ENCODE assay signal across 19 cellular contexts in genomic region chr10:25048463-25048862, GRCh38. TPM values are rescaled to one million over a fixed set of nuclear protein-coding genes. Genes with fewer than 3 reads are reported as not detected.
"Had no signal": no experiment of that assay in that cellular context is flagged by ENCODE, and none has a peak within 500 bp of the region (broad histone marks: within the 10 kb centered on the region; RNA-seq: fewer than 3 reads in every experiment).

No MANE protein-coding gene starts in this region.

- H3K4me1 Mint-ChIP-seq: activated CD4-positive, alpha-beta T cell treated with anti-CD3 and anti-CD28 coated beads, Interleukin-2, amount 10 ng/mL, durations not matched to agents 7 days and 5 days had no signal

- H3K9me3 ChIP-seq: gastrocnemius medialis, upper lobe of right lung had no signal

- ATAC-seq: activated naive CD4-positive, alpha-beta T cell treated with anti-CD3 and anti-CD28 coated beads, Interleukin-2, amount 50 U/mL, for 72 hours; activated T-cell treated with anti-CD3 and anti-CD28 coated beads, Interleukin-2, amount 50 U/mL, for 72 hours; effector memory CD8-positive, alpha-beta T cell; gastrocnemius medialis; naive thymus-derived CD4-positive, alpha-beta T cell; stimulated activated naive CD8-positive, alpha-beta T cell treated with anti-CD3 and anti-CD28 coated beads, Interleukin-15, Interleukin-2, amounts not matched to agents 100 U/mL and 50 U/mL, for 24 hours; upper lobe of right lung had no signal

- DNase-seq: activated CD4-positive, alpha-beta T cell treated with anti-CD3 and anti-CD28 coated beads, Interleukin-2, amount 10 ng/mL, durations not matched to agents 7 days and 5 days; activated CD8-positive, alpha-beta memory T cell treated with anti-CD3 and anti-CD28 coated beads, Interleukin-2, amount 50 U/mL, for 48 hours; activated gamma-delta T cell; activated T-cell treated with anti-CD3 and anti-CD28 coated beads, Interleukin-2, amount 50 U/mL, for 72 hours; dermis blood vessel endothelial cell; effector memory CD8-positive, alpha-beta T cell; gastrocnemius medialis; islet precursor cell; naive thymus-derived CD4-positive, alpha-beta T cell; posterior cingulate gyrus; retina; stimulated activated naive CD8-positive, alpha-beta T cell treated with anti-CD3 and anti-CD28 coated beads, Interleukin-15, Interleukin-2, amounts not matched to agents 100 U/mL and 50 U/mL, for 24 hours; SW 1271; upper lobe of right lung had no signal

- H3K27me3 ChIP-seq: gastrocnemius medialis had no signal

- H3K4me3 ChIP-seq: gastrocnemius medialis, heart right ventricle, smooth muscle cell, upper lobe of right lung had no signal

- H3K9me3 Mint-ChIP-seq: activated CD4-positive, alpha-beta T cell treated with anti-CD3 and anti-CD28 coated beads, Interleukin-2, amount 10 ng/mL, durations not matched to agents 7 days and 5 days; activated naive CD4-positive, alpha-beta T cell treated with anti-CD3 and anti-CD28 coated beads, Interleukin-2, amount 50 U/mL, for 72 hours; effector memory CD8-positive, alpha-beta T cell had no signal

- H3K36me3 ChIP-seq: gastrocnemius medialis, heart right ventricle, upper lobe of right lung had no signal

- H3K27ac ChIP-seq: gastrocnemius medialis, upper lobe of right lung had no signal

- H3K36me3 Mint-ChIP-seq: activated naive CD4-positive, alpha-beta T cell treated with anti-CD3 and anti-CD28 coated beads, Interleukin-2, amount 50 U/mL, for 72 hours; naive thymus-derived CD4-positive, alpha-beta T cell had no signal

- H3K27ac Mint-ChIP-seq: activated CD4-positive, alpha-beta T cell treated with anti-CD3 and anti-CD28 coated beads, Interleukin-2, amount 10 ng/mL, durations not matched to agents 7 days and 5 days; activated naive CD4-positive, alpha-beta T cell treated with anti-CD3 and anti-CD28 coated beads, Interleukin-2, amount 50 U/mL, for 72 hours; activated T-cell treated with anti-CD3 and anti-CD28 coated beads, Interleukin-2, amount 50 U/mL, for 72 hours; naive thymus-derived CD4-positive, alpha-beta T cell had no signal

- H3K4me3 Mint-ChIP-seq: activated CD4-positive, alpha-beta T cell treated with anti-CD3 and anti-CD28 coated beads, Interleukin-2, amount 10 ng/mL, durations not matched to agents 7 days and 5 days; activated T-cell treated with anti-CD3 and anti-CD28 coated beads, Interleukin-2, amount 50 U/mL, for 72 hours; effector memory CD8-positive, alpha-beta T cell; naive thymus-derived CD4-positive, alpha-beta T cell had no signal

- H3K4me1 ChIP-seq: upper lobe of right lung had no signal

RNA-seq across cellular contexts. Expression of gene ENKUR, which starts 32.5 kb away (rescaled TPM):
- total RNA-seq: activated CD4-positive, alpha-beta T cell treated with anti-CD3 and anti-CD28 coated beads, Interleukin-2, amount 10 ng/mL, durations not matched to agents 7 days and 5 days; activated T-cell treated with anti-CD3 and anti-CD28 coated beads, Interleukin-2, amount 50 U/mL, for 72 hours; gastrocnemius medialis; heart right ventricle; lower leg skin; T-helper 2 cell treated with Interferon-gamma antibody and Interleukin-4, amounts not matched to agents 100 ng/mL and 5 ng/mL, for 36 hours had no signal
- polyA plus RNA-seq: naive thymus-derived CD4-positive, alpha-beta T cell; smooth muscle cell had no signal
